8 cellular contexts compared by ENCODE assay signal in the genomic region with DNA sequence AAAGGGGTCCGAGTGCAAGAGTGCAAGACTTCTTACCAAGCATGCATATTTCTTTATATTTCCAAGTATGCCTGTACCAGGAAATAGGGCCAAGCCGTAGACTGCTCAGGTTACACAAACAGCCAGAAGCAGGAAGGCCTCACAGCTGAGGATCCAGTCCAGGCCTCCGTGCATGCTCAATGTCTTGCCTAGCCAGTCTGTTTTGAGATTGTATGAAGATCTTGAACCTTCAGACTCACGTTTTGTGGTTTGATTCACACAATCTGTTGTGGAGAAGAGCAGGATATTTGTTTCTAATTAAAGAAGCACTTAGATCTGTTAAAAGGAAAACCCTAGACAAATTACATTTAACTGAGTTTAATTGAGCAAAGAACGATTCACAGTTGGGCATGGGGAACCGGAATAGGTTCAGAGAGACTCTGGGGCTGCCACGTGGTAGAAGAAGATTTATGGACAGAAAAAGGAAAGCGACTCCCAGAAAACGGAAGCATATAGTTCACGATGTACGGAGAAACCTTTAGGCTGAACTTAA. TPM values are rescaled to one million over a fixed set of nuclear protein-coding genes. Genes with fewer than 3 reads are reported as not detected.
DNase-seq lines count a peak whose midpoint lies in the region; ATAC-seq, FAIRE-seq and TF ChIP-seq lines count a peak whose summit lies in the region.

No MANE protein-coding gene starts in this region.

- ATAC-seq in Panc1 (peak; percentile 66; the same call in 1 of the 2 replicates), GM21381 (IDR thresholded peaks at IDR 0.05; ENCODE audit: unreplicated experiment) (no peak)

- DNase-seq in DMS53 treated with DMSO at 0.1 percent for 48 hours (lab: John Stamatoyannopoulos, UW; ENCODE audit: unreplicated experiment) (peak; percentile 55), HTR-8/SVneo (ENCODE audit: insufficient read length, low spot score) (peak; percentile 37), Panc1 (ENCODE audit: low read depth, low spot score) (no peak), medulla oblongata (ENCODE audit: extremely low spot score) (peak; percentile 58), tibial artery (peak in 1 of 2 donors; percentile 33), GM19238 (ENCODE audit: insufficient read length, low spot score) (no peak)

- peak; percentile 44 for FAIRE-seq in HTR-8/SVneo (lab: Jason Lieb, UNC)

- H3K27me3 ChIP-seq in Panc1 (ENCODE audit: control insufficient read depth, insufficient read depth, low read length), result no peaks in the 10 kb centered on the region
- no peaks in the 10 kb centered on the region for H3K27me3 ChIP-seq in tibial artery

- in situ Hi-C loops in Panc1 (cut with HindIII; ENCODE audit: low pct_unique_long_range_greater_than_20kb, low sequenced_read_pairs), result no loop called here

- TSS peak; percentile 64 for BruUV-seq in Panc1 (replicated peaks; lab: Mats Ljungman, UMichigan)

- H3K9me3 ChIP-seq in Panc1 (ENCODE audit: control insufficient read depth, insufficient read depth, low read depth, low read length) (no peaks in the 10 kb centered on the region), tibial artery (no peaks in the 10 kb centered on the region)

- H3K36me3 ChIP-seq in Panc1 (ENCODE audit: control insufficient read depth, insufficient read depth, low read length) (no peaks in the 10 kb centered on the region), tibial artery (peaks cover 0 to 5% (median 5%) of the 10 kb centered on the region in 3 donors)

- H3K4me3 ChIP-seq in Panc1 (ENCODE audit: low read depth in 2 of 2, low read length in 2 of 2) (peak overlapping the region; percentile 51 to 85), tibial artery (peak overlapping the region; percentile 51 to 64)

- CTCF ChIA-PET in Panc1 (lab: Charles Lee), result no interaction called here

- TF ChIP-seq CTCF in Panc1 (IDR thresholded peaks at IDR 0.05), result no peak
- TF ChIP-seq CTCF in tibial artery (IDR thresholded peaks at IDR 0.05), result no peak

- peaks cover 7% of the 10 kb centered on the region for H3K4me1 ChIP-seq in Panc1 (ENCODE audit: control insufficient read depth, insufficient read depth, low read length)
- peaks cover 0 to 23% (median 12%) of the 10 kb centered on the region in 4 donors for H3K4me1 ChIP-seq in tibial artery

- POLR2A ChIA-PET in Panc1 (lab: Charles Lee), result no interaction called here

- H3K27ac ChIP-seq in Panc1 (ENCODE audit: low read length) (peak overlapping the region; percentile 75), cingulate gyrus (ENCODE audit: low read depth, low read length) (peak overlapping the region; percentile 57), tibial artery (peak overlapping the region; percentile 80 to 83)

- intact Hi-C loops in Panc1 (cut with micrococcal nuclease; ENCODE audit: unreplicated experiment), result no loop called here
- intact Hi-C loops in tibial artery (cut with DNase I; ENCODE audit: low total_unique reads), result no loop called here

RNA-seq across cellular contexts. Expression of gene MGST2, which starts 1.2 kb away (rescaled TPM):
- 17.4 TPM for total RNA-seq in Panc1 (2021; ENCODE audit: unreplicated experiment)
- 11.6 TPM for polyA plus RNA-seq in Panc1 (2012; ENCODE audit: insufficient read length)

Comparison
In these comparisons a context has a peak if more than half of its experiments do, and no peak if none do; other contexts are left out.
1. DNase-seq: peak in DMS53 treated with DMSO at 0.1 percent for 48 hours (single experiment), HTR-8/SVneo (single experiment) and medulla oblongata (single experiment); none in Panc1 (single experiment) and GM19238 (single experiment).
2. Peak in every context shown above with its lines, with median percentiles within 50 percentile points of each other: H3K27ac ChIP-seq.